Comparison of ENCODE assay signal across 22 cellular contexts in genomic region chr5:5105531-5105930, GRCh38. TPM values are rescaled to one million over a fixed set of nuclear protein-coding genes. Genes with fewer than 3 reads are reported as not detected.
"Had no signal": no experiment of that assay in that cellular context is flagged by ENCODE, and none has a peak within 500 bp of the region (broad histone marks: within the 10 kb centered on the region; RNA-seq: fewer than 3 reads in every experiment).

No MANE protein-coding gene starts in this region.

- H3K36me3 ChIP-seq: cardiac muscle cell, thoracic aorta, upper lobe of left lung had no signal

- H3K27me3 ChIP-seq: cardiac muscle cell, upper lobe of left lung had no signal

- FAIRE-seq: endometrium, frontal cortex had no signal

- H3K27ac Mint-ChIP-seq: activated CD4-positive, alpha-beta T cell treated with anti-CD3 and anti-CD28 coated beads, Interleukin-2, amount 10 ng/mL, durations not matched to agents 24 days and 14 days; activated CD8-positive, alpha-beta memory T cell treated with anti-CD3 and anti-CD28 coated beads, Interleukin-2, amount 10 ng/mL, durations not matched to agents 7 days and 5 days; activated CD8-positive, alpha-beta T cell treated with anti-CD3 and anti-CD28 coated beads for 36 hours; activated naive CD8-positive, alpha-beta T cell treated with anti-CD3 and anti-CD28 coated beads, Interleukin-2, amount 50 U/mL, for 24 hours; natural killer cell; progenitor cell of endocrine pancreas; T-helper 1 cell treated with Interleukin-12 subunit alpha and Interleukin-12 subunit beta and Interleukin-4 antibody, amounts not matched to agents 30 μg/mL and 1 μg/mL, for 36 hours had no signal

- H3K4me3 Mint-ChIP-seq: activated CD4-positive, alpha-beta T cell treated with anti-CD3 and anti-CD28 coated beads, Interleukin-2, amount 10 ng/mL, durations not matched to agents 24 days and 14 days; activated CD8-positive, alpha-beta memory T cell treated with anti-CD3 and anti-CD28 coated beads, Interleukin-2, amount 10 ng/mL, durations not matched to agents 7 days and 5 days; activated CD8-positive, alpha-beta T cell treated with anti-CD3 and anti-CD28 coated beads for 36 hours; activated naive CD8-positive, alpha-beta T cell treated with anti-CD3 and anti-CD28 coated beads, Interleukin-2, amount 50 U/mL, for 24 hours; natural killer cell; T-helper 1 cell treated with Interleukin-12 subunit alpha and Interleukin-12 subunit beta and Interleukin-4 antibody, amounts not matched to agents 30 μg/mL and 1 μg/mL, for 36 hours had no signal

- H3K4me3 ChIP-seq: cardiac muscle cell, thoracic aorta, upper lobe of left lung had no signal

- ATAC-seq: activated CD8-positive, alpha-beta memory T cell treated with anti-CD3 and anti-CD28 coated beads, Interleukin-2, amount 10 ng/mL, durations not matched to agents 7 days and 5 days; activated CD8-positive, alpha-beta T cell treated with anti-CD3 and anti-CD28 coated beads for 36 hours; activated naive CD8-positive, alpha-beta T cell treated with anti-CD3 and anti-CD28 coated beads, Interleukin-2, amount 50 U/mL, for 24 hours; left ventricle myocardium superior; natural killer cell had no signal

- H3K27ac ChIP-seq: cardiac muscle cell, thoracic aorta, upper lobe of left lung had no signal

- DNase-seq: activated CD4-positive, alpha-beta T cell treated with anti-CD3 and anti-CD28 coated beads, Interleukin-2, amount 10 ng/mL, durations not matched to agents 24 days and 14 days; activated CD8-positive, alpha-beta memory T cell treated with anti-CD3 and anti-CD28 coated beads, Interleukin-2, amount 10 ng/mL, durations not matched to agents 7 days and 5 days; activated CD8-positive, alpha-beta T cell treated with anti-CD3 and anti-CD28 coated beads for 36 hours; activated gamma-delta T cell; activated naive CD4-positive, alpha-beta T cell treated with anti-CD3 and anti-CD28 coated beads, Interleukin-2, amount 50 U/mL, for 16 hours; activated naive CD8-positive, alpha-beta T cell treated with anti-CD3 and anti-CD28 coated beads, Interleukin-2, amount 50 U/mL, for 24 hours; activated T-cell treated with anti-CD3 and anti-CD28 coated beads for 4 hours; hippocampal formation; left ventricle myocardium superior; midbrain; natural killer cell; stimulated activated CD4-positive, alpha-beta T cell treated with anti-CD3 and anti-CD28 coated beads, Interleukin-4, amount 100 ng/mL, for 24 hours; stimulated activated naive CD4-positive, alpha-beta T cell treated with Interleukin-2 at 50 U/mL for 16 hours; upper lobe of left lung had no signal

- H3K27me3 Mint-ChIP-seq: activated CD4-positive, alpha-beta T cell treated with anti-CD3 and anti-CD28 coated beads, Interleukin-2, amount 10 ng/mL, durations not matched to agents 24 days and 14 days; activated CD8-positive, alpha-beta memory T cell treated with anti-CD3 and anti-CD28 coated beads, Interleukin-2, amount 10 ng/mL, durations not matched to agents 7 days and 5 days; activated naive CD8-positive, alpha-beta T cell treated with anti-CD3 and anti-CD28 coated beads, Interleukin-2, amount 50 U/mL, for 24 hours; progenitor cell of endocrine pancreas had no signal

- H3K9me3 Mint-ChIP-seq: activated CD4-positive, alpha-beta T cell treated with anti-CD3 and anti-CD28 coated beads, Interleukin-2, amount 10 ng/mL, durations not matched to agents 24 days and 14 days; activated naive CD8-positive, alpha-beta T cell treated with anti-CD3 and anti-CD28 coated beads, Interleukin-2, amount 50 U/mL, for 24 hours; T-helper 1 cell treated with Interleukin-12 subunit alpha and Interleukin-12 subunit beta and Interleukin-4 antibody, amounts not matched to agents 30 μg/mL and 1 μg/mL, for 36 hours had no signal

- H3K4me1 Mint-ChIP-seq: activated CD4-positive, alpha-beta T cell treated with anti-CD3 and anti-CD28 coated beads, Interleukin-2, amount 10 ng/mL, durations not matched to agents 24 days and 14 days; activated CD8-positive, alpha-beta memory T cell treated with anti-CD3 and anti-CD28 coated beads, Interleukin-2, amount 10 ng/mL, durations not matched to agents 7 days and 5 days; activated naive CD8-positive, alpha-beta T cell treated with anti-CD3 and anti-CD28 coated beads, Interleukin-2, amount 50 U/mL, for 24 hours; natural killer cell had no signal

- H3K9me3 ChIP-seq: thoracic aorta, upper lobe of left lung had no signal

- H3K4me1 ChIP-seq: upper lobe of left lung had no signal

- H3K36me3 Mint-ChIP-seq: activated CD8-positive, alpha-beta memory T cell treated with anti-CD3 and anti-CD28 coated beads, Interleukin-2, amount 10 ng/mL, durations not matched to agents 7 days and 5 days; natural killer cell had no signal

RNA-seq across cellular contexts. Expression of gene ADAMTS16, which starts 34.6 kb away (rescaled TPM):
- total RNA-seq: activated CD4-positive, alpha-beta T cell treated with anti-CD3 and anti-CD28 coated beads, Interleukin-2, amount 10 ng/mL, durations not matched to agents 24 days and 14 days; activated CD8-positive, alpha-beta memory T cell treated with anti-CD3 and anti-CD28 coated beads, Interleukin-2, amount 10 ng/mL, durations not matched to agents 7 days and 5 days; activated CD8-positive, alpha-beta T cell treated with anti-CD3 and anti-CD28 coated beads for 36 hours; cardiac muscle cell; left ventricle myocardium superior; natural killer cell; osteocyte; thoracic aorta had no signal
- polyA plus RNA-seq: cardiac muscle cell, esophagus had no signal
